15 cellular contexts compared by ENCODE assay signal in the genomic region with DNA sequence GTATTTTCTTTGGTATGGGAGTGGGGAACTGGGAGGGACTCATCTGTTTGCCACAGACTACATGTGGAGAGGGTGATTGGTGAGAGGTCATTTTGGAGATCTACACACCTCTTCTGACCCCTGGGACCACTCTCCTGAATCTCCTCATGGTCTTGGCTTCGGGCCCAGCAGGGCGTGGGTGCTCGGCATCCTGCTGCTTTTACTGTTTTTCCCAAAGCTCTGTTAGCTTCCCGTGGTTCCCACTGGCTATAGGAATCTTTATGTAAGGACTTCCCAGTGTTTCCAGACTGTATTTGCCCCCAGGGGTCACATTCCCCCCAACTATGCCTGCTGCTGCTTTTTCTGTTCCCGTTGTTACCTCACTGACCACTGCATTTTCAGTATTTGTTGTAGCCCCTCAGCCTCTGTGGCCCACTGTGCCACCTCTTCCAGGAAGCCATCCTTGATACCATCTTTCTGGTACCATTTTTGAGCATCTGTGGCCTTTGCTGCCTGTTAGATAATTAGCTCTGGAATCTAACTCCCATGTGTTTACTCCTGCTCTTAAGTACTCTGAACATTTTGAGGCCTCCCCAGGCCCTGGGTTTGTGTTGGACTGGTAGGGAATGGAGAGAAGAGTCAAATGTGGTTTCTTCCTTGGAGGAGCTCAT. TPM values are rescaled to one million over a fixed set of nuclear protein-coding genes. Genes with fewer than 3 reads are reported as not detected.
DNase-seq lines count a peak whose midpoint lies in the region; ATAC-seq, FAIRE-seq and TF ChIP-seq lines count a peak whose summit lies in the region.
"Had no signal": no experiment of that assay in that cellular context is flagged by ENCODE, and none has a peak within 500 bp of the region (broad histone marks: within the 10 kb centered on the region; RNA-seq: fewer than 3 reads in every experiment).

No MANE protein-coding gene starts in this region.

- H2AFZ ChIP-seq in K562 (ENCODE audit: low read depth, low read length): no peak overlapping the region

- H3K27ac ChIP-seq in heart right ventricle: peak overlapping the region; percentile 7 to 100 (median 75)
- no peak overlapping the region for H3K27ac ChIP-seq in K562 (ENCODE audit: extremely low read depth, low read depth, low read length)
- peak overlapping the region; percentile 9 for H3K27ac ChIP-seq in vagina
- H3K27ac ChIP-seq: SJCRH30 had no signal

- no peak for TF ChIP-seq CTCF in heart right ventricle (IDR thresholded peaks at IDR 0.05)
- no peak for TF ChIP-seq CTCF in K562 (IDR thresholded peaks at IDR 0.05 in 2 of 3, conservative IDR thresholded peaks at IDR 0.05 in 1 of 3; ENCODE audit: insufficient read depth in 2 of 3, low read depth in 1 of 3, low read length in 3 of 3)
- no peak for TF ChIP-seq CTCF in mesothelial cell of epicardium (IDR thresholded peaks at IDR 0.05; ENCODE audit: unreplicated experiment)
- no peak for TF ChIP-seq CTCF in vagina (IDR thresholded peaks at IDR 0.05)
- no peak for TF ChIP-seq CTCF in GM20000 (IDR thresholded peaks at IDR 0.05; ENCODE audit: extremely low read depth, missing control alignments)

- H3K4me1 ChIP-seq in heart right ventricle (peaks cover 37 to 100% (median 99%) of the 10 kb centered on the region in 9 donors), K562 (replicated peaks in 1 of 2; ENCODE audit: control insufficient read depth in 2 of 2, insufficient read depth in 2 of 2, low read length in 2 of 2) (peaks cover 4 to 23% of the 10 kb centered on the region in 2 experiments; a peak in 4 of 5 replicates), vagina (peaks cover 100% of the 10 kb centered on the region)
- H3K4me1 ChIP-seq: SJCRH30 had no signal

- WGBS in heart right ventricle, 2 donors: 39 to 41% methylated on average over 5 of the region's 5 CpGs
- 57% methylated on average over 4 of the region's 5 CpGs for WGBS in K562 (ENCODE audit: insufficient coverage, low coverage, missing lambda C conversion rate)

- no peak overlapping the region for H3K4me2 ChIP-seq in K562 (ENCODE audit: insufficient read depth, low read length)

- peak overlapping the region; percentile 11 for H3K27ac Mint-ChIP-seq in mesothelial cell of epicardium

- CTCF ChIA-PET in K562 (lab: Yijun Ruan, JAX; ENCODE audit: low intra/inter-chr PET ratio): no interaction called here

- TF ChIP-seq EP300 in K562 (IDR thresholded peaks at IDR 0.05; ENCODE audit: low read length): no peak

- H3K9me3 ChIP-seq in heart right ventricle (no peaks in the 10 kb centered on the region), K562 (replicated peaks; ENCODE audit: control insufficient read depth, insufficient read depth, low read depth, low read length) (no peaks in the 10 kb centered on the region), vagina (no peaks in the 10 kb centered on the region)
- H3K9me3 ChIP-seq: SJCRH30 had no signal

- intact Hi-C loops in heart right ventricle (cut with DNase I) (no loop called here), Right ventricle myocardium inferior (cut with DNase I) (no loop called here), K562 (cut with micrococcal nuclease) (no loop called here), vagina (cut with DNase I) (no loop called here)

- no peaks in the 10 kb centered on the region for H3K9me3 Mint-ChIP-seq in mesothelial cell of epicardium

- H3K9ac ChIP-seq in K562 (ENCODE audit: insufficient read depth in 1 of 2, low read depth in 2 of 2, low read length in 2 of 2): peak overlapping the region in 1 of 2 experiments; percentile 21; a peak in 1 of 4 replicates

- POLR2A ChIA-PET in K562 (lab: Yijun Ruan, JAX): interaction anchor here (1.4 kb wide), 1 partner anchor 8 kb away, joined by 4 read pairs; no protein-coding TSS in a partner anchor

- no peak overlapping the region for H3K4me3 Mint-ChIP-seq in mesothelial cell of epicardium

- TF ChIP-seq POLR2A in K562 (conservative IDR thresholded peaks at IDR 0.05): no peak
- TF ChIP-seq POLR2A in vagina (IDR thresholded peaks at IDR 0.05): no peak

- H3K36me3 ChIP-seq in heart right ventricle: peaks cover 0 to 4% (median 0%) of the 10 kb centered on the region in 9 donors
- no peaks in the 10 kb centered on the region for H3K36me3 ChIP-seq in K562 (ENCODE audit: control insufficient read depth, insufficient read depth, low read length)
- H3K36me3 ChIP-seq in vagina: no peaks in the 10 kb centered on the region

- H3K36me3 Mint-ChIP-seq in mesothelial cell of epicardium: peaks cover 6% of the 10 kb centered on the region

- ATAC-seq in heart right ventricle (no peak), Right ventricle myocardium inferior (no peak), K562 (no peak)
- ATAC-seq: esophagus mucosa had no signal

- no peaks in the 10 kb centered on the region for H3K27me3 ChIP-seq in heart right ventricle
- H3K27me3 ChIP-seq in K562 (ENCODE audit: control insufficient read depth in 2 of 2, insufficient read depth in 2 of 2, low read length in 2 of 2): no peaks in the 10 kb centered on the region
- no peaks in the 10 kb centered on the region for H3K27me3 ChIP-seq in vagina
- H3K27me3 ChIP-seq: SJCRH30 had no signal

- peaks cover 24% of the 10 kb centered on the region for H3K4me1 Mint-ChIP-seq in mesothelial cell of epicardium

- H3K27me3 Mint-ChIP-seq in mesothelial cell of epicardium (ENCODE audit: low read depth): no peaks in the 10 kb centered on the region

- no peak for DNase-seq in heart right ventricle
- no peak for DNase-seq in Right ventricle myocardium inferior (ENCODE audit: missing footprints)
- no peak for DNase-seq in K562 (ENCODE audit: extremely low read depth in 1 of 4, low spot score in 3 of 4)
- DNase-seq in mesothelial cell of epicardium (ENCODE audit: low spot score in 2 of 2, unreplicated experiment in 2 of 2): no peak
- DNase-seq in vagina (ENCODE audit: extremely low spot score in 2 of 2): no peak
- DNase-seq in GM20000 (ENCODE audit: low spot score): no peak
- DNase-seq in RKO (ENCODE audit: low spot score): no peak
- DNase-seq in AG08395 (ENCODE audit: low spot score): no peak
- DNase-seq: activated CD4-positive, alpha-beta T cell treated with anti-CD3 and anti-CD28 coated beads, Interleukin-2, amount 50 U/mL, for 48 hours; AML-193; NCI-H1105 treated with DMSO at 0.1 percent for 48 hours; NCI-H526 treated with DMSO at 0.1 percent for 48 hours; SJCRH30; stimulated activated CD4-positive, alpha-beta T cell treated with anti-CD3 and anti-CD28 coated beads, Interleukin-2, amount 100 ng/mL, for 48 hours had no signal

- H4K20me1 ChIP-seq in K562 (replicated peaks; ENCODE audit: control insufficient read depth, insufficient read depth, low read length): peaks cover 65% of the 10 kb centered on the region

- no peak for FAIRE-seq in K562 (lab: Jason Lieb, UNC)

- no TSS peak for BruUV-seq in K562 (replicated peaks; lab: Mats Ljungman, UMichigan)

- TF ChIP-seq RAD21 in K562 (CRISPR knock-in tag; conservative IDR thresholded peaks at IDR 0.05 in 1 of 2, IDR thresholded peaks at IDR 0.05 in 1 of 2): no peak

- peaks cover 50% of the 10 kb centered on the region for H3K79me2 ChIP-seq in K562 (ENCODE audit: control insufficient read depth, insufficient read depth, low read length)

- H3K9me1 ChIP-seq in K562 (ENCODE audit: control insufficient read depth, insufficient read depth, low read length): peaks cover 9% of the 10 kb centered on the region

- H3K4me3 ChIP-seq in heart right ventricle: no peak overlapping the region
- H3K4me3 ChIP-seq in K562: no peak overlapping the region
- H3K4me3 ChIP-seq in vagina: no peak overlapping the region
- H3K4me3 ChIP-seq: SJCRH30 had no signal

- in situ Hi-C loops in K562 (cut with MboI): no loop called here

TF ChIP-seq in K562, 482 proteins besides CTCF, POLR2A, EP300 and RAD21:
- TF ChIP-seq TAF9B (IDR thresholded peaks at IDR 0.05; ENCODE audit: partially characterized antibody): no peak
- peak; percentile 50 for TF ChIP-seq BCOR (IDR thresholded peaks at IDR 0.05)
- peak; percentile 94 for TF ChIP-seq ZFP36 (IDR thresholded peaks at IDR 0.05; ENCODE audit: low read depth, low read length, partially characterized antibody)
- no peak for TF ChIP-seq NFE2 (IDR thresholded peaks at IDR 0.05; ENCODE audit: low read depth)

RNA-seq across cellular contexts. Expression of gene PLCG1, which starts 14.9 kb away (rescaled TPM):
- total RNA-seq in heart right ventricle (10 to 100 TPM; 36.6 to 63.6 (median 47.9) TPM), Right ventricle myocardium inferior (43.4 TPM), K562 (2014; rRNA removed) (34.8 and 38.7 TPM in 2 replicates), K562 (2014; rRNA removed; fragmentation: Illumina TruSeq; extraction: Trizol) (15.2 and 23.7 TPM in 2 replicates), K562 (2015; rRNA removed; fragmentation: Illumina TruSeq; extraction: Trizol) (32.5 and 33.3 TPM in 2 replicates), K562 (2021) (48.2 and 67.0 TPM in 2 replicates), mesothelial cell of epicardium (286 to 307 TPM (median 301 TPM) in 3 replicates), vagina (138 TPM)
- polyA plus RNA-seq in heart right ventricle (10 to 100 TPM; 38.8 to 81.7 TPM), K562 (2011; rRNA removed) (34.9 and 50.1 TPM in 2 replicates), K562 (2014; fragmentation: Illumina TruSeq; extraction: Trizol) (44.1 and 44.6 TPM in 2 replicates), K562 (2014; fragmentation: Nextera tagmentation; extraction: Ambion mirVana) (1 to 10 TPM; 1.7 to 2.2 TPM), K562 (2014; rRNA removed) (41.4 and 52.9 TPM in 2 replicates)
- 213 and 380 TPM in 2 replicates for total RNA-seq in K562 (2011; cell fraction: chromatin; rRNA removed; ENCODE audit: low replicate concordance)
- total RNA-seq in K562 (2011; cell fraction: nucleolus; rRNA removed): 184 and 191 TPM in 2 replicates
- 147 and 176 TPM in 2 replicates for total RNA-seq in K562 (2011; cell fraction: nucleoplasm; rRNA removed)
- polyA plus RNA-seq in K562 (2011; cell fraction: cytosol; rRNA removed): 29.1 and 35.8 TPM in 2 replicates
- 231 and 271 TPM in 2 replicates for polyA plus RNA-seq in K562 (2011; cell fraction: nucleus; rRNA removed)
- 31.2 and 36.7 TPM in 2 replicates for polyA plus RNA-seq in K562 (2012)
- polyA minus RNA-seq in K562 (2011; rRNA and poly(A)+ RNA removed): 32.4 and 38.5 TPM in 2 replicates
- polyA minus RNA-seq in K562 (2011; cell fraction: cytosol; rRNA and poly(A)+ RNA removed): 38.3 and 50.8 TPM in 2 replicates
- 61.9 and 82.2 TPM in 2 replicates for polyA minus RNA-seq in K562 (2011; cell fraction: nucleus; rRNA and poly(A)+ RNA removed)
